ENCODE assay signal across 24 cellular contexts in the genomic region with DNA sequence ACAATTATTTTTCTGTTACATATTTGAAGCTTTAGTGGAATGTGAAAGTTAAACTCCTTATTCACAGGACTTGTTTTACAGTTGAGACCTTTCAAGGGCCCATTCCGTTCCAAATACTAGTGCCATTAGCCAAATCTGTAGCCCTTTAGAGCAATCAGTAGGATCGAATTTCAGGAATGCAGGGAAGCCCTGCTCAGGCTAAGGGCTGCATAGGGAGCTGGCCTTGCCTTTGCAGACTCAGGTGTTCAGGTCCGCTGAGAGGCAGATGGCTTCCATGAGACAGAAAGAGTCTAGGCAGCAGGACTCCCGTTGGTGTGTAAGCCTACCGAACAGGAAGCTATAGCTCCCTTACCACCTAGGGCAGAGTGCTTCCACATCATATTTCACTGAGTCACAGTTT.
"Had no signal": no experiment of that assay in that cellular context is flagged by ENCODE, and none has a peak within 500 bp of the region (broad histone marks: within the 10 kb centered on the region; RNA-seq: fewer than 3 reads in every experiment).

No MANE protein-coding gene starts in this region.

- H3K4me3 Mint-ChIP-seq: activated CD4-positive, alpha-beta memory T cell treated with anti-CD3 and anti-CD28 coated beads, Interleukin-2, amount 10 ng/mL, durations not matched to agents 7 days and 5 days; activated naive CD4-positive, alpha-beta T cell treated with anti-CD3 and anti-CD28 coated beads, Interleukin-2, amount 10 ng/mL, durations not matched to agents 7 days and 5 days; activated naive CD8-positive, alpha-beta T cell treated with anti-CD3 and anti-CD28 coated beads, Interleukin-2, amount 50 U/mL, for 24 hours; activated T-cell treated with anti-CD3 and anti-CD28 coated beads, Interleukin-2, amount 50 U/mL, for 4 hours; central memory CD8-positive, alpha-beta T cell; naive thymus-derived CD4-positive, alpha-beta T cell; stimulated activated naive CD8-positive, alpha-beta T cell treated with anti-CD3 and anti-CD28 coated beads, Interleukin-15, amount 100 ng/mL, for 72 hours; T-cell had no signal

- H3K27ac ChIP-seq: brain microvascular endothelial cell, coronary artery, ovary, psoas muscle, suprapubic skin, transverse colon, vagina had no signal

- H3K27me3 Mint-ChIP-seq: activated CD4-positive, alpha-beta memory T cell treated with anti-CD3 and anti-CD28 coated beads, Interleukin-2, amount 10 ng/mL, durations not matched to agents 7 days and 5 days; activated naive CD4-positive, alpha-beta T cell treated with anti-CD3 and anti-CD28 coated beads, Interleukin-2, amount 10 ng/mL, durations not matched to agents 7 days and 5 days; activated naive CD8-positive, alpha-beta T cell treated with anti-CD3 and anti-CD28 coated beads, Interleukin-2, amount 50 U/mL, for 24 hours; central memory CD8-positive, alpha-beta T cell; stimulated activated naive CD8-positive, alpha-beta T cell treated with anti-CD3 and anti-CD28 coated beads, Interleukin-15, amount 100 ng/mL, for 72 hours; T-cell had no signal

- H3K9me3 Mint-ChIP-seq: activated CD4-positive, alpha-beta memory T cell treated with anti-CD3 and anti-CD28 coated beads, Interleukin-2, amount 10 ng/mL, durations not matched to agents 7 days and 5 days; activated naive CD8-positive, alpha-beta T cell treated with anti-CD3 and anti-CD28 coated beads, Interleukin-2, amount 50 U/mL, for 24 hours had no signal

- H3K9me3 ChIP-seq: ovary, psoas muscle, suprapubic skin, transverse colon, vagina had no signal

- H3K27me3 ChIP-seq: brain microvascular endothelial cell, ovary, suprapubic skin, transverse colon, vagina had no signal

- FAIRE-seq: endometrium had no signal

- ATAC-seq: activated naive CD8-positive, alpha-beta T cell treated with anti-CD3 and anti-CD28 coated beads, Interleukin-2, amount 50 U/mL, for 24 hours; activated T-cell treated with anti-CD3 and anti-CD28 coated beads, Interleukin-2, amount 50 U/mL, for 4 hours; esophagus mucosa; naive thymus-derived CD4-positive, alpha-beta T cell; psoas muscle; right cardiac atrium; stimulated activated naive CD8-positive, alpha-beta T cell treated with anti-CD3 and anti-CD28 coated beads, Interleukin-15, amount 100 ng/mL, for 72 hours; T-cell had no signal

- H3K4me1 ChIP-seq: psoas muscle, suprapubic skin, transverse colon, vagina had no signal

- H3K4me3 ChIP-seq: coronary artery, ovary, psoas muscle, suprapubic skin, transverse colon, vagina had no signal

- H3K4me1 Mint-ChIP-seq: activated CD4-positive, alpha-beta memory T cell treated with anti-CD3 and anti-CD28 coated beads, Interleukin-2, amount 10 ng/mL, durations not matched to agents 7 days and 5 days; activated naive CD4-positive, alpha-beta T cell treated with anti-CD3 and anti-CD28 coated beads, Interleukin-2, amount 10 ng/mL, durations not matched to agents 7 days and 5 days; activated naive CD8-positive, alpha-beta T cell treated with anti-CD3 and anti-CD28 coated beads, Interleukin-2, amount 50 U/mL, for 24 hours; central memory CD8-positive, alpha-beta T cell; naive thymus-derived CD4-positive, alpha-beta T cell; stimulated activated naive CD8-positive, alpha-beta T cell treated with anti-CD3 and anti-CD28 coated beads, Interleukin-15, amount 100 ng/mL, for 72 hours; T-cell had no signal

- H3K27ac Mint-ChIP-seq: activated CD4-positive, alpha-beta memory T cell treated with anti-CD3 and anti-CD28 coated beads, Interleukin-2, amount 10 ng/mL, durations not matched to agents 7 days and 5 days; activated naive CD4-positive, alpha-beta T cell treated with anti-CD3 and anti-CD28 coated beads, Interleukin-2, amount 10 ng/mL, durations not matched to agents 7 days and 5 days; activated naive CD8-positive, alpha-beta T cell treated with anti-CD3 and anti-CD28 coated beads, Interleukin-2, amount 50 U/mL, for 24 hours; naive thymus-derived CD4-positive, alpha-beta T cell; stimulated activated naive CD8-positive, alpha-beta T cell treated with anti-CD3 and anti-CD28 coated beads, Interleukin-15, amount 100 ng/mL, for 72 hours; T-cell had no signal

- H3K36me3 Mint-ChIP-seq: activated naive CD4-positive, alpha-beta T cell treated with anti-CD3 and anti-CD28 coated beads, Interleukin-2, amount 10 ng/mL, durations not matched to agents 7 days and 5 days; naive thymus-derived CD4-positive, alpha-beta T cell; T-cell had no signal

- DNase-seq: activated CD4-positive, alpha-beta memory T cell treated with anti-CD3 and anti-CD28 coated beads, Interleukin-2, amount 10 ng/mL, durations not matched to agents 7 days and 5 days; activated CD4-positive, alpha-beta T cell treated with anti-CD3 and anti-CD28 coated beads for 48 hours; activated CD4-positive, CD25-positive, alpha-beta regulatory T cell; activated naive CD4-positive, alpha-beta T cell treated with anti-CD3 and anti-CD28 coated beads, Interleukin-2, amount 10 ng/mL, durations not matched to agents 7 days and 5 days; activated naive CD8-positive, alpha-beta T cell treated with anti-CD3 and anti-CD28 coated beads, Interleukin-2, amount 50 U/mL, for 24 hours; activated T-cell treated with anti-CD3 and anti-CD28 coated beads, Interleukin-2, amount 50 U/mL, for 4 hours; anterior cingulate cortex; brain microvascular endothelial cell; hippocampal formation; mesenchymal stem cell; naive thymus-derived CD4-positive, alpha-beta T cell; ovary; psoas muscle; right cardiac atrium; stimulated activated CD4-positive, alpha-beta T cell treated with anti-CD3 and anti-CD28 coated beads, Interleukin-2, amount 100 ng/mL, for 24 hours; stimulated activated naive CD8-positive, alpha-beta T cell treated with anti-CD3 and anti-CD28 coated beads, Interleukin-15, amount 100 ng/mL, for 72 hours; T-cell; transverse colon had no signal
